In genomic region chr20:4091332-4092135, GRCh38 we compare ENCODE assay signal across 8 cellular contexts. TPM values are rescaled to one million over a fixed set of nuclear protein-coding genes. Genes with fewer than 3 reads are reported as not detected.
DNase-seq lines count a peak whose midpoint lies in the region; ATAC-seq and TF ChIP-seq lines count a peak whose summit lies in the region.

No MANE protein-coding gene starts in this region.

- CTCF ChIA-PET in Caco-2 (lab: Charles Lee), result interaction anchor here (0.6 to 0.8 kb wide), 4 partner anchors 82 to 267 kb away, joined by 3 to 6 read pairs (median 4); no protein-coding TSS in a partner anchor

- H3K27ac ChIP-seq in thyroid gland, result no peak overlapping the region

- ATAC-seq in GM19397 (IDR thresholded peaks at IDR 0.05; ENCODE audit: unreplicated experiment), result no peak

- TF ChIP-seq CTCF in Caco-2 (IDR thresholded peaks at IDR 0.05; ENCODE audit: insufficient read depth in 1 of 2, low read depth in 1 of 2, low read length in 1 of 2, severe bottlenecking in 1 of 2, unreplicated experiment in 1 of 2) (peak; percentile 35 to 84), thyroid gland (IDR thresholded peaks at IDR 0.05) (peak; percentile 26 to 83 (median 48))

- H3K4me1 Mint-ChIP-seq in Caco-2 (ENCODE audit: low read depth, unreplicated experiment), result peaks cover 7% of the 10 kb centered on the region

- H3K36me3 Mint-ChIP-seq in Caco-2 (ENCODE audit: insufficient read depth, unreplicated experiment), result peaks cover 4% of the 10 kb centered on the region

- WGBS in thyroid gland, 2 donors, result 51 to 54% methylated on average over 17 to 21 of the region's 21 CpGs

- H3K4me1 ChIP-seq in Caco-2, result peaks cover 13% of the 10 kb centered on the region
- no peaks in the 10 kb centered on the region for H3K4me1 ChIP-seq in thyroid gland

- no peaks in the 10 kb centered on the region for H3K27me3 Mint-ChIP-seq in Caco-2 (ENCODE audit: insufficient read depth, unreplicated experiment)

- peak overlapping the region; percentile 73 for H3K27ac Mint-ChIP-seq in Caco-2 (ENCODE audit: unreplicated experiment)

- H3K36me3 ChIP-seq in Caco-2 (ENCODE audit: control insufficient read depth, insufficient read depth, low read length) (no peaks in the 10 kb centered on the region), thyroid gland (no peaks in the 10 kb centered on the region)

- peaks cover 17% of the 10 kb centered on the region for H3K9me3 Mint-ChIP-seq in Caco-2 (ENCODE audit: unreplicated experiment)

- H3K9me3 ChIP-seq in Caco-2 (peaks cover 5% of the 10 kb centered on the region; the same call in 1 of the 2 replicates), thyroid gland (no peaks in the 10 kb centered on the region)

- no peak overlapping the region for H3K4me3 ChIP-seq in Caco-2 (ENCODE audit: low read depth, low read length)
- no peak overlapping the region for H3K4me3 ChIP-seq in thyroid gland (replicated peaks in 1 of 3)

- H3K4me3 Mint-ChIP-seq in Caco-2 (ENCODE audit: unreplicated experiment), result no peak overlapping the region

- DNase-seq in Caco-2 (peak; percentile 71 to 79), HT-29 (ENCODE audit: low spot score) (peak; percentile 78), SW480 (ENCODE audit: low spot score) (peak; percentile 56), T47D (ENCODE audit: low read depth in 1 of 2, low spot score in 1 of 2) (peak; percentile 70 to 73), left kidney (ENCODE audit: low read depth, low spot score) (peak; percentile 71), thyroid gland (peak; percentile 42 to 61), NCI-H345 treated with DMSO at 0.1 percent for 48 hours (lab: John Stamatoyannopoulos, UW; ENCODE audit: unreplicated experiment) (no peak)

- POLR2A ChIA-PET in Caco-2 (lab: Charles Lee), result no interaction called here

- in situ Hi-C loops in T47D (cut with HindIII; ENCODE audit: low pct_unique_long_range_greater_than_20kb, low sequenced_read_pairs), result no loop called here

- intact Hi-C loops in Caco-2 (cut with micrococcal nuclease; ENCODE audit: unreplicated experiment) (no loop called here), thyroid gland (cut with DNase I) (no loop called here)

- H3K27me3 ChIP-seq in Caco-2 (replicated peaks; ENCODE audit: control insufficient read depth, insufficient read depth, low read length) (no peaks in the 10 kb centered on the region), thyroid gland (no peaks in the 10 kb centered on the region)

- no peak for TF ChIP-seq POLR2A in thyroid gland (IDR thresholded peaks at IDR 0.05)

- BruUV-seq in Caco-2 (replicated peaks; lab: Mats Ljungman, UMichigan), result no TSS peak

RNA-seq across cellular contexts. Expression of gene SMOX, which starts 57.1 kb away (rescaled TPM):
- total RNA-seq in Caco-2 (2022), result 54.8 and 56.3 TPM in 2 replicates
- 28.1 and 31.0 TPM in 2 replicates for total RNA-seq in HT-29 (2014; rRNA removed; shearing (Covaris generic))
- 1 to 10 TPM; 4.0 to 7.3 (median 5.4) TPM for total RNA-seq in thyroid gland
